ENCODE assay signal across 1 cellular context in genomic region chr14:77278461-77279230, GRCh38.
TF ChIP-seq lines count a peak whose summit lies in the region.

No MANE protein-coding gene starts in this region.

TF ChIP-seq in SK-N-SH, 30 proteins besides CTCF, POLR2A, EP300 and RAD21:
- TF ChIP-seq ZBTB33 (IDR thresholded peaks at IDR 0.05; ENCODE audit: borderline replicate concordance, low read depth) (no peak), TEAD4 (IDR thresholded peaks at IDR 0.05; ENCODE audit: borderline replicate concordance, insufficient read depth) (no peak), SIN3A (IDR thresholded peaks at IDR 0.05; ENCODE audit: borderline replicate concordance, low read depth, low read length) (no peak), SMC3 (IDR thresholded peaks at IDR 0.05; ENCODE audit: low read depth, low read length) (no peak), FOXM1 (IDR thresholded peaks at IDR 0.05; ENCODE audit: low read depth) (no peak)
